ENCODE assay signal across 1 cellular context in the genomic region with DNA sequence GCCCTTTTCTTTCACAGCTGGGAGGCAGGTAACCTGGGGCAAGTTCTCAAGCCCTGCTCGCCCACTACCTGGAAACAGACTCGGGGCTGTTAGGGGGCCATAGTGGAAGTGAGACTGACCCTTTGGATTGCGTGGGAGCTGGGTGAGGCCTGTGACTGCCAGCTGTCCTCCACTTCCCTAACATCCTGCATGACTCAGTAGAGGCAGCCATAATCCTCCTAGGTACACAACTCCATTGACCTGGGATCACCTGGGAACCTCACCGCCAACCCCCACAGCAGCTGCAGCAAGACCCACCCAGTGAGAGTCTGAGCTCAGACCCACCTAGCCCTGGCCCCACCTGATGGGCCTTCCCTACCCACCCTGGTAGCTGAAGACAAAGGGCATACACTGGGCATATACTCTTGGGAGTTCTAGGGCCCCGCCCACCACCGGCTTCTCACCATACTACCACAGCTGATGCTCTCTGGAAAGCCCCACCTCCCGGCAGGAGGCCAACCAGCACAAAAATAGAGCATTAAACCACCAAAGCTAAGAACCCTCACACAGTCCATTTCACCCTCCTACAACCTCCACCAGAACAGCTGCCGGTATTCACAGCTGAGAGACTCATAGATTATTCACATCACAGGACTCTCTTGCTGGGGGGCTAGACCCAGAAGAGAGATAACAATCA.
TF ChIP-seq lines count a peak whose summit lies in the region.

No MANE protein-coding gene starts in this region.

TF ChIP-seq in GM12878, 131 proteins besides CTCF, POLR2A, EP300 and RAD21 (continued from another document and continues in another):
- TF ChIP-seq, protein P1, sequence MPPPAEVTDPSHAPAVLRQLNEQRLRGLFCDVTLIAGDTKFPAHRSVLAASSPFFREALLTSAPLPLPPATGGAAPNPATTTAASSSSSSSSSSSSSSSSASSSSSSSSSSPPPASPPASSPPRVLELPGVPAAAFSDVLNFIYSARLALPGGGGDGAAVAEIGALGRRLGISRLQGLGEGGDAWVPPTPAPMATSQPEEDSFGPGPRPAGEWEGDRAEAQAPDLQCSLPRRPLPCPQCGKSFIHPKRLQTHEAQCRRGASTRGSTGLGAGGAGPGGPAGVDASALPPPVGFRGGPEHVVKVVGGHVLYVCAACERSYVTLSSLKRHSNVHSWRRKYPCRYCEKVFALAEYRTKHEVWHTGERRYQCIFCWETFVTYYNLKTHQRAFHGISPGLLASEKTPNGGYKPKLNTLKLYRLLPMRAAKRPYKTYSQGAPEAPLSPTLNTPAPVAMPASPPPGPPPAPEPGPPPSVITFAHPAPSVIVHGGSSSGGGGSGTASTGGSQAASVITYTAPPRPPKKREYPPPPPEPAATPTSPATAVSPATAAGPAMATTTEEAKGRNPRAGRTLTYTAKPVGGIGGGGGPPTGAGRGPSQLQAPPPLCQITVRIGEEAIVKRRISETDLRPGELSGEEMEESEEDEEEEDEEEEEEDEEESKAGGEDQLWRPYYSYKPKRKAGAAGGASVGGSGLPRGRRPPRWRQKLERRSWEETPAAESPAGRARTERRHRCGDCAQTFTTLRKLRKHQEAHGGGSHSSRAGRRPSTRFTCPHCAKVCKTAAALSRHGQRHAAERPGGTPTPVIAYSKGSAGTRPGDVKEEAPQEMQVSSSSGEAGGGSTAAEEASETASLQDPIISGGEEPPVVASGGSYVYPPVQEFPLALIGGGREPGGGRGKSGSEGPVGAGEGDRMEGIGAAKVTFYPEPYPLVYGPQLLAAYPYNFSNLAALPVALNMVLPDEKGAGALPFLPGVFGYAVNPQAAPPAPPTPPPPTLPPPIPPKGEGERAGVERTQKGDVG (CRISPR knock-in tag; IDR thresholded peaks at IDR 0.05): no peak
- TF ChIP-seq BACH1 (IDR thresholded peaks at IDR 0.05; ENCODE audit: borderline replicate concordance) (no peak), FOXM1 (IDR thresholded peaks at IDR 0.05; ENCODE audit: low read depth, low read length) (no peak), HDGF (IDR thresholded peaks at IDR 0.05) (no peak), TCF3 (IDR thresholded peaks at IDR 0.05; ENCODE audit: borderline replicate concordance, insufficient read depth, low read depth, low read length) (no peak), ETV6 (conservative IDR thresholded peaks at IDR 0.05 in 1 of 2, IDR thresholded peaks at IDR 0.05 in 1 of 2; ENCODE audit: borderline replicate concordance in 1 of 2, low read depth in 1 of 2) (no peak), RAD51 (IDR thresholded peaks at IDR 0.05) (no peak), ZNF217 (IDR thresholded peaks at IDR 0.05) (no peak), CHD2 (IDR thresholded peaks at IDR 0.05; ENCODE audit: borderline replicate concordance, low read depth, low read length) (no peak), BRCA1 (IDR thresholded peaks at IDR 0.05; ENCODE audit: low read depth, low read length) (no peak), CEBPB (IDR thresholded peaks at IDR 0.05; ENCODE audit: borderline replicate concordance in 1 of 2, low read depth in 2 of 2, low read length in 2 of 2) (no peak), IRF5 (IDR thresholded peaks at IDR 0.05; ENCODE audit: borderline replicate concordance) (no peak), SKIL (IDR thresholded peaks at IDR 0.05; ENCODE audit: low read depth, poor library complexity, severe bottlenecking) (no peak), KLF5 (IDR thresholded peaks at IDR 0.05; ENCODE audit: partially characterized antibody) (no peak), HSF1 (IDR thresholded peaks at IDR 0.05; ENCODE audit: low read depth, low read length) (no peak), POU2F2 (IDR thresholded peaks at IDR 0.05; ENCODE audit: borderline replicate concordance, low read depth, low read length) (no peak), SUPT20H (IDR thresholded peaks at IDR 0.05; ENCODE audit: borderline replicate concordance, control insufficient read depth, low read depth, low read length) (no peak), REST (IDR thresholded peaks at IDR 0.05; ENCODE audit: low read depth, low read length) (no peak), ATF7 (IDR thresholded peaks at IDR 0.05; ENCODE audit: low read depth) (no peak), RB1 (IDR thresholded peaks at IDR 0.05; ENCODE audit: borderline replicate concordance) (no peak), GABPA (IDR thresholded peaks at IDR 0.05; ENCODE audit: low read depth) (no peak), ZNF384 (IDR thresholded peaks at IDR 0.05; ENCODE audit: borderline replicate concordance, low read depth, low read length) (no peak), SMAD1 (IDR thresholded peaks at IDR 0.05; ENCODE audit: low read depth, partially characterized antibody) (no peak)
- TF ChIP-seq, protein P2, sequence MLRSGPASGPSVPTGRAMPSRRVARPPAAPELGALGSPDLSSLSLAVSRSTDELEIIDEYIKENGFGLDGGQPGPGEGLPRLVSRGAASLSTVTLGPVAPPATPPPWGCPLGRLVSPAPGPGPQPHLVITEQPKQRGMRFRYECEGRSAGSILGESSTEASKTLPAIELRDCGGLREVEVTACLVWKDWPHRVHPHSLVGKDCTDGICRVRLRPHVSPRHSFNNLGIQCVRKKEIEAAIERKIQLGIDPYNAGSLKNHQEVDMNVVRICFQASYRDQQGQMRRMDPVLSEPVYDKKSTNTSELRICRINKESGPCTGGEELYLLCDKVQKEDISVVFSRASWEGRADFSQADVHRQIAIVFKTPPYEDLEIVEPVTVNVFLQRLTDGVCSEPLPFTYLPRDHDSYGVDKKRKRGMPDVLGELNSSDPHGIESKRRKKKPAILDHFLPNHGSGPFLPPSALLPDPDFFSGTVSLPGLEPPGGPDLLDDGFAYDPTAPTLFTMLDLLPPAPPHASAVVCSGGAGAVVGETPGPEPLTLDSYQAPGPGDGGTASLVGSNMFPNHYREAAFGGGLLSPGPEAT (IDR thresholded peaks at IDR 0.05; ENCODE audit: low read depth): peak; percentile 55; the same call in 1 of the 2 replicates
- TF ChIP-seq, protein P3, sequence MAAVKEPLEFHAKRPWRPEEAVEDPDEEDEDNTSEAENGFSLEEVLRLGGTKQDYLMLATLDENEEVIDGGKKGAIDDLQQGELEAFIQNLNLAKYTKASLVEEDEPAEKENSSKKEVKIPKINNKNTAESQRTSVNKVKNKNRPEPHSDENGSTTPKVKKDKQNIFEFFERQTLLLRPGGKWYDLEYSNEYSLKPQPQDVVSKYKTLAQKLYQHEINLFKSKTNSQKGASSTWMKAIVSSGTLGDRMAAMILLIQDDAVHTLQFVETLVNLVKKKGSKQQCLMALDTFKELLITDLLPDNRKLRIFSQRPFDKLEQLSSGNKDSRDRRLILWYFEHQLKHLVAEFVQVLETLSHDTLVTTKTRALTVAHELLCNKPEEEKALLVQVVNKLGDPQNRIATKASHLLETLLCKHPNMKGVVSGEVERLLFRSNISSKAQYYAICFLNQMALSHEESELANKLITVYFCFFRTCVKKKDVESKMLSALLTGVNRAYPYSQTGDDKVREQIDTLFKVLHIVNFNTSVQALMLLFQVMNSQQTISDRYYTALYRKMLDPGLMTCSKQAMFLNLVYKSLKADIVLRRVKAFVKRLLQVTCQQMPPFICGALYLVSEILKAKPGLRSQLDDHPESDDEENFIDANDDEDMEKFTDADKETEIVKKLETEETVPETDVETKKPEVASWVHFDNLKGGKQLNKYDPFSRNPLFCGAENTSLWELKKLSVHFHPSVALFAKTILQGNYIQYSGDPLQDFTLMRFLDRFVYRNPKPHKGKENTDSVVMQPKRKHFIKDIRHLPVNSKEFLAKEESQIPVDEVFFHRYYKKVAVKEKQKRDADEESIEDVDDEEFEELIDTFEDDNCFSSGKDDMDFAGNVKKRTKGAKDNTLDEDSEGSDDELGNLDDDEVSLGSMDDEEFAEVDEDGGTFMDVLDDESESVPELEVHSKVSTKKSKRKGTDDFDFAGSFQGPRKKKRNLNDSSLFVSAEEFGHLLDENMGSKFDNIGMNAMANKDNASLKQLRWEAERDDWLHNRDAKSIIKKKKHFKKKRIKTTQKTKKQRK (IDR thresholded peaks at IDR 0.05; ENCODE audit: low read depth, low read length): no peak
- TF ChIP-seq, protein P4, sequence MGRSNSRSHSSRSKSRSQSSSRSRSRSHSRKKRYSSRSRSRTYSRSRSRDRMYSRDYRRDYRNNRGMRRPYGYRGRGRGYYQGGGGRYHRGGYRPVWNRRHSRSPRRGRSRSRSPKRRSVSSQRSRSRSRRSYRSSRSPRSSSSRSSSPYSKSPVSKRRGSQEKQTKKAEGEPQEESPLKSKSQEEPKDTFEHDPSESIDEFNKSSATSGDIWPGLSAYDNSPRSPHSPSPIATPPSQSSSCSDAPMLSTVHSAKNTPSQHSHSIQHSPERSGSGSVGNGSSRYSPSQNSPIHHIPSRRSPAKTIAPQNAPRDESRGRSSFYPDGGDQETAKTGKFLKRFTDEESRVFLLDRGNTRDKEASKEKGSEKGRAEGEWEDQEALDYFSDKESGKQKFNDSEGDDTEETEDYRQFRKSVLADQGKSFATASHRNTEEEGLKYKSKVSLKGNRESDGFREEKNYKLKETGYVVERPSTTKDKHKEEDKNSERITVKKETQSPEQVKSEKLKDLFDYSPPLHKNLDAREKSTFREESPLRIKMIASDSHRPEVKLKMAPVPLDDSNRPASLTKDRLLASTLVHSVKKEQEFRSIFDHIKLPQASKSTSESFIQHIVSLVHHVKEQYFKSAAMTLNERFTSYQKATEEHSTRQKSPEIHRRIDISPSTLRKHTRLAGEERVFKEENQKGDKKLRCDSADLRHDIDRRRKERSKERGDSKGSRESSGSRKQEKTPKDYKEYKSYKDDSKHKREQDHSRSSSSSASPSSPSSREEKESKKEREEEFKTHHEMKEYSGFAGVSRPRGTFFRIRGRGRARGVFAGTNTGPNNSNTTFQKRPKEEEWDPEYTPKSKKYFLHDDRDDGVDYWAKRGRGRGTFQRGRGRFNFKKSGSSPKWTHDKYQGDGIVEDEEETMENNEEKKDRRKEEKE (IDR thresholded peaks at IDR 0.05): no peak
